In genomic region chr10:56606202-56606601, GRCh38 we compare ENCODE assay signal across 40 cellular contexts.
"Had no signal": no experiment of that assay in that cellular context is flagged by ENCODE, and none has a peak within 500 bp of the region (broad histone marks: within the 10 kb centered on the region; RNA-seq: fewer than 3 reads in every experiment).

No MANE protein-coding gene starts in this region.

- H3K9me3 Mint-ChIP-seq: activated B cell treated with CpG ODN at 0.5 μM for 24 hours; activated CD4-positive, alpha-beta T cell treated with anti-CD3 and anti-CD28 coated beads, Interleukin-2, amount 10 ng/mL, durations not matched to agents 24 days and 14 days; activated CD8-positive, alpha-beta T cell treated with anti-CD3 and anti-CD28 coated beads for 36 hours; activated naive CD8-positive, alpha-beta T cell treated with anti-CD3 and anti-CD28 coated beads for 36 hours; T-helper 1 cell treated with Interleukin-12 subunit alpha and Interleukin-12 subunit beta and Interleukin-4 antibody, amounts not matched to agents 30 μg/mL and 1 μg/mL, for 36 hours had no signal

- H3K4me3 Mint-ChIP-seq: activated B cell treated with CpG ODN at 0.5 μM for 24 hours; activated CD4-positive, alpha-beta memory T cell treated with anti-CD3 and anti-CD28 coated beads for 36 hours; activated CD4-positive, alpha-beta T cell treated with anti-CD3 and anti-CD28 coated beads, Interleukin-2, amount 10 ng/mL, durations not matched to agents 24 days and 14 days; activated CD8-positive, alpha-beta T cell treated with anti-CD3 and anti-CD28 coated beads for 36 hours; activated naive CD4-positive, alpha-beta T cell treated with anti-CD3 and anti-CD28 coated beads for 36 hours; activated naive CD8-positive, alpha-beta T cell treated with anti-CD3 and anti-CD28 coated beads for 36 hours; activated T-cell treated with anti-CD3 and anti-CD28 coated beads, Interleukin-2, amount 50 U/mL, for 4 hours; activated T-cell treated with anti-CD3 and anti-CD28 coated beads, Interleukin-2, amount 50 U/mL, for 72 hours; activated T-helper 1 cell treated with anti-CD3 and anti-CD28 coated beads, Interleukin-12 subunit alpha, Interleukin-12 subunit beta, Interleukin-2, Interleukin-4 antibody, amounts not matched to agents 30 ng/mL and 10 ng/mL and 1 ng/mL, durations not matched to agents 14 hours and 24 hours and 36 hours; activated T-helper 17 cell treated with anti-CD3 and anti-CD28 coated beads, Interleukin-2, amount 50 U/mL, for 72 hours; central memory CD8-positive, alpha-beta T cell; T-helper 1 cell treated with Interleukin-12 subunit alpha and Interleukin-12 subunit beta and Interleukin-4 antibody, amounts not matched to agents 30 μg/mL and 1 μg/mL, for 36 hours; T-helper 2 cell treated with Interferon-gamma antibody and Interleukin-4, amounts not matched to agents 5 μg/mL and 100 μg/mL, for 36 hours had no signal

- FAIRE-seq: astrocyte, TTC549 had no signal

- H3K4me1 ChIP-seq: adrenal gland, body of pancreas, breast epithelium had no signal

- H3K9me3 ChIP-seq: adrenal gland, body of pancreas, breast epithelium had no signal

- H3K27me3 Mint-ChIP-seq: activated CD4-positive, alpha-beta memory T cell treated with anti-CD3 and anti-CD28 coated beads for 36 hours; activated CD4-positive, alpha-beta T cell treated with anti-CD3 and anti-CD28 coated beads, Interleukin-2, amount 10 ng/mL, durations not matched to agents 24 days and 14 days; activated CD8-positive, alpha-beta T cell treated with anti-CD3 and anti-CD28 coated beads for 36 hours; activated naive CD8-positive, alpha-beta T cell treated with anti-CD3 and anti-CD28 coated beads for 36 hours; activated T-helper 17 cell treated with anti-CD3 and anti-CD28 coated beads, Interleukin-2, amount 50 U/mL, for 72 hours; central memory CD8-positive, alpha-beta T cell had no signal

- H3K4me3 ChIP-seq: adrenal gland, body of pancreas, breast epithelium, cardiac muscle cell had no signal

- DNase-seq: activated B cell treated with CpG ODN at 0.5 μM for 24 hours; activated CD4-positive, alpha-beta memory T cell treated with anti-CD3 and anti-CD28 coated beads for 36 hours; activated CD4-positive, alpha-beta T cell treated with anti-CD3 and anti-CD28 coated beads for 4 hours; activated CD4-positive, alpha-beta T cell treated with anti-CD3 and anti-CD28 coated beads, Interleukin-2, amount 10 ng/mL, durations not matched to agents 24 days and 14 days; activated CD4-positive, alpha-beta T cell treated with anti-CD3 and anti-CD28 coated beads, Interleukin-2, amount 50 U/mL, for 1 hour; activated CD4-positive, alpha-beta T cell treated with anti-CD3 and anti-CD28 coated beads, Interleukin-2, amount 50 U/mL, for 4 hours; activated CD4-positive, CD25-positive, alpha-beta regulatory T cell treated with anti-CD3 and anti-CD28 coated beads, Interleukin-2, amount 50 U/mL, for 72 hours; activated CD8-positive, alpha-beta memory T cell treated with anti-CD3 and anti-CD28 coated beads, Interleukin-2, amount 50 U/mL, for 4 hours; activated CD8-positive, alpha-beta T cell treated with anti-CD3 and anti-CD28 coated beads for 36 hours; activated effector memory CD4-positive, alpha-beta T cell treated with anti-CD3 and anti-CD28 coated beads, Interleukin-2, amount 50 U/mL, for 16 hours; activated gamma-delta T cell treated with Interleukin-2 at 50 U/mL for 16 hours; activated naive CD4-positive, alpha-beta T cell; activated naive CD4-positive, alpha-beta T cell treated with anti-CD3 and anti-CD28 coated beads for 36 hours; activated naive CD4-positive, alpha-beta T cell treated with anti-CD3 and anti-CD28 coated beads, Interleukin-2, amount 50 U/mL, for 16 hours; activated naive CD8-positive, alpha-beta T cell treated with anti-CD3 and anti-CD28 coated beads for 36 hours; activated T-cell treated with anti-CD3 and anti-CD28 coated beads for 4 hours; activated T-cell treated with anti-CD3 and anti-CD28 coated beads, Interleukin-2, amount 50 U/mL, for 1 hour; activated T-cell treated with anti-CD3 and anti-CD28 coated beads, Interleukin-2, amount 50 U/mL, for 4 hours; activated T-cell treated with anti-CD3 and anti-CD28 coated beads, Interleukin-2, amount 50 U/mL, for 72 hours; adrenal gland; amniotic stem cell; aorta; body of pancreas; brain microvascular endothelial cell; caudate nucleus; cerebellar nuclear complex; T-helper 1 cell; T-helper 2 cell; T-helper 9 cell had no signal

- H3K27ac ChIP-seq: adrenal gland, body of pancreas, brain microvascular endothelial cell, breast epithelium, cardiac muscle cell, VCaP had no signal

- H3K27ac Mint-ChIP-seq: activated B cell treated with CpG ODN at 0.5 μM for 24 hours; activated CD4-positive, alpha-beta memory T cell treated with anti-CD3 and anti-CD28 coated beads for 36 hours; activated CD4-positive, alpha-beta T cell treated with anti-CD3 and anti-CD28 coated beads, Interleukin-2, amount 10 ng/mL, durations not matched to agents 24 days and 14 days; activated CD8-positive, alpha-beta T cell treated with anti-CD3 and anti-CD28 coated beads for 36 hours; activated naive CD4-positive, alpha-beta T cell treated with anti-CD3 and anti-CD28 coated beads for 36 hours; activated naive CD4-positive, alpha-beta T cell treated with anti-CD3 and anti-CD28 coated beads, Interleukin-2, amount 50 U/mL, for 72 hours; activated naive CD8-positive, alpha-beta T cell treated with anti-CD3 and anti-CD28 coated beads for 36 hours; activated T-cell treated with anti-CD3 and anti-CD28 coated beads, Interleukin-2, amount 50 U/mL, for 72 hours; activated T-helper 1 cell treated with anti-CD3 and anti-CD28 coated beads, Interleukin-12 subunit alpha, Interleukin-12 subunit beta, Interleukin-2, Interleukin-4 antibody, amounts not matched to agents 30 ng/mL and 10 ng/mL and 1 ng/mL, durations not matched to agents 14 hours and 24 hours and 36 hours; activated T-helper 17 cell treated with anti-CD3 and anti-CD28 coated beads, Interleukin-2, amount 50 U/mL, for 72 hours; T-helper 1 cell treated with Interleukin-12 subunit alpha and Interleukin-12 subunit beta and Interleukin-4 antibody, amounts not matched to agents 30 μg/mL and 1 μg/mL, for 36 hours; T-helper 2 cell treated with Interferon-gamma antibody and Interleukin-4, amounts not matched to agents 5 μg/mL and 100 μg/mL, for 36 hours had no signal

- H3K27me3 ChIP-seq: adrenal gland, body of pancreas, brain microvascular endothelial cell, breast epithelium, cardiac muscle cell had no signal

- ATAC-seq: activated CD8-positive, alpha-beta T cell treated with anti-CD3 and anti-CD28 coated beads for 36 hours; activated naive CD4-positive, alpha-beta T cell treated with anti-CD3 and anti-CD28 coated beads, Interleukin-2, amount 50 U/mL, for 72 hours; activated T-cell treated with anti-CD3 and anti-CD28 coated beads, Interleukin-2, amount 50 U/mL, for 4 hours; activated T-cell treated with anti-CD3 and anti-CD28 coated beads, Interleukin-2, amount 50 U/mL, for 72 hours; activated T-helper 17 cell treated with anti-CD3 and anti-CD28 coated beads, Interleukin-2, amount 50 U/mL, for 72 hours; body of pancreas had no signal

- H3K36me3 ChIP-seq: adrenal gland, brain microvascular endothelial cell, breast epithelium, cardiac muscle cell had no signal

- H3K36me3 Mint-ChIP-seq: activated CD4-positive, alpha-beta memory T cell treated with anti-CD3 and anti-CD28 coated beads for 36 hours; activated naive CD4-positive, alpha-beta T cell treated with anti-CD3 and anti-CD28 coated beads, Interleukin-2, amount 50 U/mL, for 72 hours; activated naive CD8-positive, alpha-beta T cell treated with anti-CD3 and anti-CD28 coated beads for 36 hours had no signal

- H3K4me1 Mint-ChIP-seq: activated B cell treated with CpG ODN at 0.5 μM for 24 hours; activated CD4-positive, alpha-beta T cell treated with anti-CD3 and anti-CD28 coated beads, Interleukin-2, amount 10 ng/mL, durations not matched to agents 24 days and 14 days; activated naive CD8-positive, alpha-beta T cell treated with anti-CD3 and anti-CD28 coated beads for 36 hours; activated T-helper 17 cell treated with anti-CD3 and anti-CD28 coated beads, Interleukin-2, amount 50 U/mL, for 72 hours; central memory CD8-positive, alpha-beta T cell had no signal
